19 cellular contexts compared by ENCODE assay signal in genomic region chr3:31027191-31027761, GRCh38.
"Had no signal": no experiment of that assay in that cellular context is flagged by ENCODE, and none has a peak within 500 bp of the region (broad histone marks: within the 10 kb centered on the region; RNA-seq: fewer than 3 reads in every experiment).

No MANE protein-coding gene starts in this region.

- DNase-seq: activated CD4-positive, alpha-beta T cell treated with anti-CD3 and anti-CD28 coated beads for 48 hours; activated CD4-positive, CD25-positive, alpha-beta regulatory T cell; activated CD8-positive, alpha-beta T cell treated with anti-CD3 and anti-CD28 coated beads, Interleukin-2, amount 10 ng/mL, durations not matched to agents 7 days and 5 days; activated naive CD4-positive, alpha-beta T cell treated with anti-CD3 and anti-CD28 coated beads for 36 hours; activated T-cell treated with anti-CD3 and anti-CD28 coated beads, Interleukin-2, amount 50 U/mL, for 24 hours; anterior cingulate cortex; caudate nucleus; dorsolateral prefrontal cortex; foreskin fibroblast; mesenchymal stem cell; naive thymus-derived CD4-positive, alpha-beta T cell; ovary; psoas muscle; right cardiac atrium; stimulated activated CD4-positive, alpha-beta T cell treated with anti-CD3 and anti-CD28 coated beads, Interleukin-2, amount 100 ng/mL, for 24 hours; stimulated activated naive CD8-positive, alpha-beta T cell treated with anti-CD3 and anti-CD28 coated beads, Interleukin-15, Interleukin-2, amounts not matched to agents 100 U/mL and 50 U/mL, for 24 hours; substantia nigra had no signal

- ATAC-seq: activated CD8-positive, alpha-beta T cell treated with anti-CD3 and anti-CD28 coated beads, Interleukin-2, amount 10 ng/mL, durations not matched to agents 7 days and 5 days; naive thymus-derived CD4-positive, alpha-beta T cell; psoas muscle; right cardiac atrium; stimulated activated naive CD8-positive, alpha-beta T cell treated with anti-CD3 and anti-CD28 coated beads, Interleukin-15, Interleukin-2, amounts not matched to agents 100 U/mL and 50 U/mL, for 24 hours had no signal

- H3K27me3 ChIP-seq: dorsolateral prefrontal cortex, ovary, tibial nerve, vagina had no signal

- H3K9me3 ChIP-seq: ovary, vagina had no signal

- H3K36me3 ChIP-seq: ovary, tibial nerve, vagina had no signal

- H3K27ac ChIP-seq: dorsolateral prefrontal cortex, ovary, psoas muscle, tibial nerve, vagina had no signal

- H3K4me1 ChIP-seq: psoas muscle, tibial nerve, vagina had no signal

- H3K4me3 ChIP-seq: dorsolateral prefrontal cortex, ovary, psoas muscle, tibial nerve, vagina had no signal
